1 cellular context compared by ENCODE assay signal in the genomic region with DNA sequence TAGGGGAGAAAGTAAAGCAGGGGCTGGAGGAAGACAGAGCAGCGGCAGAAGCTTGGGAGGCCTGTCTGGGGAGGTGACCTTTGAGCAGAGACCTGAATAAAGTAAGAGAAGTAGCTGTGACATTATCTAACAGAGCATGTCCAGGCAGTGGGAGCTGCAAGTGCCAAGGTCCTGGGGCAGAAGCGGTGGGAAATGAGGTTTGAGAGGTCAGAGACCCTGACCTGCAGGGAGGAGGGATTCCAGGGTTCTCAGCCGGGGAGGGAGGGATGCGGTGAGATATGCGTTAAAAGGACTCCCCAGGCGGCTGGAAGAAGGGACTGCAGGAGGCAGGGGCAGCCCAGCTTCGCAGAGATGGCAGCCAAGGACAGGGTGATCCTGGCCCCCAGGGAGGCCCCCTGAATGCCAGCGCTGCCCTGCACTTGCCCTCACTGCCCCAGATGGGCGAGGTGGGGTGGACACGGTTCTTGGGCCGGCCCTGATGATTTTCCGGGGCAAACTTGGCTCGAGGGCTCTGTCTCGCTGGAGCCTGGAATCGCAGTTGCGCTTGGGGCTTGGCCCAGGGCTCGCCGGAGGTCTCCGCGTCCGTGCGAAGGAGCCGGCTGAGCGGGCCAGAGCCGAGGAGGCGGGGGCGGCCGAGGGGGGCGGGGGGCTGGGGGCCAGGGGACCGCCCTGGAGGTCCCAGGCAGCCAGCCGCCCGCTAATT.
A peak's percentile ranks its signal among the peaks of the same experiment; 100 is the strongest.
TF ChIP-seq lines count a peak whose summit lies in the region.

No MANE protein-coding gene starts in this region.

TF ChIP-seq in K562, 482 proteins besides CTCF, POLR2A, EP300 and RAD21:
- peak; percentile 50; the same call in 1 of the 2 replicates for TF ChIP-seq ZBTB7A (IDR thresholded peaks at IDR 0.05; ENCODE audit: borderline replicate concordance, control insufficient read depth, low read depth, low read length)
- TF ChIP-seq, protein P1, sequence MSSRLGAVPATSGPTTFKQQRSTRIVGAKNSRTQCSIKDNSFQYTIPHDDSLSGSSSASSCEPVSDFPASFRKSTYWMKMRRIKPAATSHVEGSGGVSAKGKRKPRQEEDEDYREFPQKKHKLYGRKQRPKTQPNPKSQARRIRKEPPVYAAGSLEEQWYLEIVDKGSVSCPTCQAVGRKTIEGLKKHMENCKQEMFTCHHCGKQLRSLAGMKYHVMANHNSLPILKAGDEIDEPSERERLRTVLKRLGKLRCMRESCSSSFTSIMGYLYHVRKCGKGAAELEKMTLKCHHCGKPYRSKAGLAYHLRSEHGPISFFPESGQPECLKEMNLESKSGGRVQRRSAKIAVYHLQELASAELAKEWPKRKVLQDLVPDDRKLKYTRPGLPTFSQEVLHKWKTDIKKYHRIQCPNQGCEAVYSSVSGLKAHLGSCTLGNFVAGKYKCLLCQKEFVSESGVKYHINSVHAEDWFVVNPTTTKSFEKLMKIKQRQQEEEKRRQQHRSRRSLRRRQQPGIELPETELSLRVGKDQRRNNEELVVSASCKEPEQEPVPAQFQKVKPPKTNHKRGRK (tag; IDR thresholded peaks at IDR 0.05): no peak
